10 cellular contexts compared by ENCODE assay signal in genomic region chr16:11698271-11698689, GRCh38. TPM values are rescaled to one million over a fixed set of nuclear protein-coding genes. Genes with fewer than 3 reads are reported as not detected.
DNase-seq lines count a peak whose midpoint lies in the region; ATAC-seq and TF ChIP-seq lines count a peak whose summit lies in the region.
"Had no signal": no experiment of that assay in that cellular context is flagged by ENCODE, and none has a peak within 500 bp of the region (broad histone marks: within the 10 kb centered on the region; RNA-seq: fewer than 3 reads in every experiment).

No MANE protein-coding gene starts in this region.

- TF ChIP-seq CTCF in AG04450 (IDR thresholded peaks at IDR 0.05; ENCODE audit: low read depth, low read length) (0 out of 2 replicates have a peak, but pooled peaks have one; percentile 0), HCT116 (IDR thresholded peaks at IDR 0.05 in 2 of 3, conservative IDR thresholded peaks at IDR 0.05 in 1 of 3; ENCODE audit: borderline replicate concordance in 1 of 3, insufficient read depth in 1 of 3, low read depth in 2 of 3, low read length in 2 of 3) (peak; percentile 16 to 39 (median 19); a peak in 3 of 6 replicates), GM13976 (IDR thresholded peaks at IDR 0.05; ENCODE audit: borderline replicate concordance, control extremely low read depth, extremely low read depth, insufficient read depth, missing control alignments) (no peak)

- H3K27ac Mint-ChIP-seq in activated T-helper 17 cell treated with anti-CD3 and anti-CD28 coated beads, Interleukin-2, amount 50 U/mL, for 72 hours = peak overlapping the region; percentile 74

- no peaks in the 10 kb centered on the region for H3K27me3 Mint-ChIP-seq in activated T-helper 17 cell treated with anti-CD3 and anti-CD28 coated beads, Interleukin-2, amount 50 U/mL, for 72 hours

- H3K79me2 ChIP-seq in HCT116 (ENCODE audit: insufficient read depth, low read length) = peaks cover 13% of the 10 kb centered on the region; the same call in 1 of the 2 replicates

- H4K20me1 ChIP-seq in HCT116 (ENCODE audit: insufficient read depth) = no peaks in the 10 kb centered on the region

- peaks cover 32% of the 10 kb centered on the region for H3K4me1 Mint-ChIP-seq in activated T-helper 17 cell treated with anti-CD3 and anti-CD28 coated beads, Interleukin-2, amount 50 U/mL, for 72 hours

- intact Hi-C loops in HCT116 (cut with micrococcal nuclease) = no loop called here

- no peaks in the 10 kb centered on the region for H3K9me3 Mint-ChIP-seq in activated T-helper 17 cell treated with anti-CD3 and anti-CD28 coated beads, Interleukin-2, amount 50 U/mL, for 72 hours

- H3K27me3 ChIP-seq in AG04450 (ENCODE audit: control insufficient read depth, insufficient read depth, low read length) (no peaks in the 10 kb centered on the region), HCT116 (ENCODE audit: insufficient read depth, low read length) (no peaks in the 10 kb centered on the region)
- H3K27me3 ChIP-seq: esophagus squamous epithelium had no signal

- RAD21 ChIA-PET in HCT116 (lab: Charles Lee; ENCODE audit: low non-redundant PET in 1 of 2, low total read pairs in 2 of 2, uncharacterized antibody in 2 of 2, unreplicated experiment in 2 of 2) = no interaction called here

- peak; percentile 78 for ATAC-seq in HCT116
- peak; percentile 67 for ATAC-seq in activated T-helper 17 cell treated with anti-CD3 and anti-CD28 coated beads, Interleukin-2, amount 50 U/mL, for 72 hours (replicated peaks)
- no peak for ATAC-seq in HG03025 (IDR thresholded peaks at IDR 0.05; ENCODE audit: low FRiP score, unreplicated experiment)

- no peak overlapping the region for H3K9ac ChIP-seq in HCT116 (ENCODE audit: low read length)

- H3K36me3 Mint-ChIP-seq in activated T-helper 17 cell treated with anti-CD3 and anti-CD28 coated beads, Interleukin-2, amount 50 U/mL, for 72 hours (ENCODE audit: low read depth) = peaks cover 94% of the 10 kb centered on the region

- H3K9me3 ChIP-seq in AG04450 (ENCODE audit: control insufficient read depth, insufficient read depth, low read length) = no peaks in the 10 kb centered on the region
- no peaks in the 10 kb centered on the region for H3K9me3 ChIP-seq in HCT116 (ENCODE audit: control insufficient read depth in 1 of 2, insufficient read depth in 1 of 2, low read depth in 1 of 2, low read length in 2 of 2)
- H3K9me3 ChIP-seq: esophagus squamous epithelium had no signal

- no peak overlapping the region for H3K27ac ChIP-seq in AG04450 (ENCODE audit: low read depth, low read length)
- H3K27ac ChIP-seq in HCT116 (ENCODE audit: low read depth, low read length) = no peak overlapping the region
- H3K27ac ChIP-seq: esophagus squamous epithelium had no signal

- H3K9me2 ChIP-seq in HCT116 (ENCODE audit: insufficient read depth) = no peaks in the 10 kb centered on the region

- peaks cover 9 to 37% of the 10 kb centered on the region in 2 experiments; a peak in 2 of 4 replicates for H3K36me3 ChIP-seq in HCT116 (ENCODE audit: control insufficient read depth in 1 of 2, insufficient read depth in 2 of 2, low read length in 2 of 2)

- peak; percentile 31; the same call in 1 of the 2 replicates for TF ChIP-seq RAD21 in HCT116 (IDR thresholded peaks at IDR 0.05; ENCODE audit: low read depth)

- CTCF ChIA-PET in AG04450 (lab: Charles Lee) (interaction anchor here (1.2 kb wide), 1 partner anchor 16 kb away, joined by 3 read pairs; no protein-coding TSS in a partner anchor), HCT116 (lab: Charles Lee) (interaction anchor here (0.8 to 1.0 kb wide), 2 partner anchors 9 to 311 kb away, joined by 3 to 5 read pairs; no protein-coding TSS in a partner anchor)

- in situ Hi-C loops in GM13976 (cut with MboI; ENCODE audit: low sequenced_read_pairs, unreplicated experiment) = no loop called here

- POLR2A ChIA-PET in AG04450 (lab: Yijun Ruan, JAX) = no interaction called here
- POLR2A ChIA-PET in HCT116 (lab: Charles Lee) = no interaction called here

- DNase-seq in AG04450 (ENCODE audit: low read depth, low spot score) (no peak), HCT116 (ENCODE audit: low read depth, low spot score) (no peak), kidney tubule cell (ENCODE audit: low spot score) (peak; percentile 76), GM13976 (ENCODE audit: low spot score) (no peak), nucleus accumbens (lab: John Stamatoyannopoulos, UW) (no peak), AML-193 (lab: John Stamatoyannopoulos, UW) (no peak)
- DNase-seq: esophagus squamous epithelium, NCI-H1436 treated with DMSO at 0.1 percent for 48 hours had no signal

- no peak for TF ChIP-seq POLR2A in HCT116 (IDR thresholded peaks at IDR 0.05; ENCODE audit: borderline replicate concordance, extremely low read depth, insufficient read depth, insufficient read length)

- H2AFZ ChIP-seq in HCT116 (ENCODE audit: low read depth, low read length, poor library complexity, severe bottlenecking) = no peak overlapping the region

- H3K4me3 ChIP-seq in AG04450 (ENCODE audit: low read depth, low read length) = no peak overlapping the region
- no peak overlapping the region for H3K4me3 ChIP-seq in HCT116 (replicated peaks in 1 of 2; ENCODE audit: low read depth in 1 of 2, low read length in 2 of 2)
- H3K4me3 ChIP-seq: esophagus squamous epithelium had no signal

- BruUV-seq in HCT116 (replicated peaks; lab: Mats Ljungman, UMichigan) = no TSS peak

- H3K4me3 Mint-ChIP-seq in activated T-helper 17 cell treated with anti-CD3 and anti-CD28 coated beads, Interleukin-2, amount 50 U/mL, for 72 hours = peak overlapping the region; percentile 30

- no peaks in the 10 kb centered on the region for H3K4me1 ChIP-seq in HCT116 (ENCODE audit: control insufficient read depth in 1 of 2, insufficient read depth in 2 of 2, low read length in 2 of 2)

- no peak overlapping the region for H3K4me2 ChIP-seq in HCT116 (ENCODE audit: low read length)

TF ChIP-seq in HCT116, 20 proteins besides CTCF, POLR2A, EP300 and RAD21:
- TF ChIP-seq ELF1 (IDR thresholded peaks at IDR 0.05; ENCODE audit: borderline replicate concordance, low read depth) (no peak), YY1 (IDR thresholded peaks at IDR 0.05; ENCODE audit: extremely low read depth, insufficient replicate concordance, low read depth, low read length) (no peak), ZBTB33 (IDR thresholded peaks at IDR 0.05; ENCODE audit: extremely low read depth, insufficient replicate concordance, low read length) (no peak), TCF7L2 (IDR thresholded peaks at IDR 0.05; ENCODE audit: borderline replicate concordance, extremely low read depth, insufficient read depth, insufficient read length) (no peak), ATF3 (IDR thresholded peaks at IDR 0.05) (no peak), EZH2phosphoT487 (IDR thresholded peaks at IDR 0.05; ENCODE audit: borderline replicate concordance) (no peak), MAX (IDR thresholded peaks at IDR 0.05) (no peak), POLR2AphosphoS5 (IDR thresholded peaks at IDR 0.05; ENCODE audit: low read depth, low read length) (no peak), SP1 (IDR thresholded peaks at IDR 0.05; ENCODE audit: low read depth) (no peak), EZH2 (IDR thresholded peaks at IDR 0.05) (no peak), SRF (IDR thresholded peaks at IDR 0.05; ENCODE audit: low read depth) (no peak)

RNA-seq across cellular contexts. Expression of gene SNN, which starts 30.0 kb away (rescaled TPM):
- 18.9 and 19.4 TPM in 2 replicates for polyA plus RNA-seq in AG04450 (2011; rRNA removed)
- polyA minus RNA-seq in AG04450 (2011; rRNA and poly(A)+ RNA removed) = 8.4 and 9.9 TPM in 2 replicates
- total RNA-seq in HCT116 (2021; ENCODE audit: unreplicated experiment) = 12.2 TPM
- polyA plus RNA-seq in HCT116 (2012) = 9.8 and 11.3 TPM in 2 replicates
- 1 to 10 TPM; 3.3 to 4.9 TPM for total RNA-seq in activated T-helper 17 cell treated with anti-CD3 and anti-CD28 coated beads, Interleukin-2, amount 50 U/mL, for 72 hours

RNA-seq across cellular contexts. Expression of gene TXNDC11, which starts 44.4 kb away (rescaled TPM):
- 35.8 and 37.7 TPM in 2 replicates for polyA plus RNA-seq in AG04450 (2011; rRNA removed)
- 23.1 and 28.4 TPM in 2 replicates for polyA minus RNA-seq in AG04450 (2011; rRNA and poly(A)+ RNA removed)
- 26.8 TPM for total RNA-seq in HCT116 (2021; ENCODE audit: unreplicated experiment)
- 25.3 and 26.1 TPM in 2 replicates for polyA plus RNA-seq in HCT116 (2012)
- 10 to 100 TPM; 33.8 to 38.6 TPM for total RNA-seq in activated T-helper 17 cell treated with anti-CD3 and anti-CD28 coated beads, Interleukin-2, amount 50 U/mL, for 72 hours
